In genomic region chr1:60808676-60809075, GRCh38 we compare ENCODE assay signal across 35 cellular contexts.
"Had no signal": no experiment of that assay in that cellular context is flagged by ENCODE, and none has a peak within 500 bp of the region (broad histone marks: within the 10 kb centered on the region; RNA-seq: fewer than 3 reads in every experiment).

No MANE protein-coding gene starts in this region.

- DNase-seq: activated B cell treated with CpG ODN at 0.5 μM for 24 hours; activated CD4-positive, alpha-beta memory T cell treated with anti-CD3 and anti-CD28 coated beads for 36 hours; activated CD4-positive, alpha-beta T cell treated with anti-CD3 and anti-CD28 coated beads for 4 hours; activated CD4-positive, alpha-beta T cell treated with anti-CD3 and anti-CD28 coated beads, Interleukin-2, amount 10 ng/mL, durations not matched to agents 24 days and 14 days; activated CD4-positive, alpha-beta T cell treated with anti-CD3 and anti-CD28 coated beads, Interleukin-2, amount 50 U/mL, for 1 hour; activated CD4-positive, alpha-beta T cell treated with anti-CD3 and anti-CD28 coated beads, Interleukin-2, amount 50 U/mL, for 4 hours; activated CD4-positive, CD25-positive, alpha-beta regulatory T cell treated with anti-CD3 and anti-CD28 coated beads, Interleukin-2, amount 50 U/mL, for 72 hours; activated CD8-positive, alpha-beta memory T cell treated with anti-CD3 and anti-CD28 coated beads, Interleukin-2, amount 50 U/mL, for 4 hours; activated CD8-positive, alpha-beta T cell treated with anti-CD3 and anti-CD28 coated beads for 36 hours; activated effector memory CD4-positive, alpha-beta T cell treated with Interleukin-2 at 50 U/mL for 16 hours; activated gamma-delta T cell; activated naive CD4-positive, alpha-beta T cell treated with anti-CD3 and anti-CD28 coated beads, Interleukin-2, amount 10 ng/mL, durations not matched to agents 7 days and 5 days; activated naive CD4-positive, alpha-beta T cell treated with Interleukin-2 at 50 U/mL for 16 hours; activated naive CD8-positive, alpha-beta T cell treated with anti-CD3 and anti-CD28 coated beads, Interleukin-2, amount 10 ng/mL, durations not matched to agents 7 days and 5 days; activated naive CD8-positive, alpha-beta T cell treated with anti-CD3 and anti-CD28 coated beads, Interleukin-2, amount 50 U/mL, for 24 hours; activated T-cell treated with anti-CD3 and anti-CD28 coated beads for 4 hours; activated T-cell treated with anti-CD3 and anti-CD28 coated beads, Interleukin-2, amount 50 U/mL, for 24 hours; activated T-cell treated with anti-CD3 and anti-CD28 coated beads, Interleukin-2, amount 50 U/mL, for 72 hours; amygdala; anterior cingulate cortex; central memory CD4-positive, alpha-beta T cell; T-helper 1 cell; T-helper 2 cell; T-helper 9 cell had no signal

- H3K27ac ChIP-seq: ascending aorta, brain microvascular endothelial cell, breast epithelium, VCaP had no signal

- H3K27me3 ChIP-seq: ascending aorta, brain microvascular endothelial cell, breast epithelium had no signal

- H3K4me3 ChIP-seq: ascending aorta, breast epithelium had no signal

- H3K9me3 Mint-ChIP-seq: T-helper 1 cell treated with Interleukin-12 subunit alpha and Interleukin-12 subunit beta and Interleukin-4 antibody, amounts not matched to agents 30 μg/mL and 1 μg/mL, for 36 hours had no signal

- ATAC-seq: activated CD8-positive, alpha-beta T cell treated with anti-CD3 and anti-CD28 coated beads for 36 hours; activated naive CD8-positive, alpha-beta T cell treated with anti-CD3 and anti-CD28 coated beads, Interleukin-2, amount 50 U/mL, for 24 hours; activated T-cell treated with anti-CD3 and anti-CD28 coated beads, Interleukin-2, amount 50 U/mL, for 72 hours; activated T-helper 17 cell treated with anti-CD3 and anti-CD28 coated beads, Interleukin-2, amount 50 U/mL, for 72 hours had no signal

- H3K36me3 ChIP-seq: ascending aorta, brain microvascular endothelial cell, breast epithelium had no signal

- H3K27me3 Mint-ChIP-seq: activated B cell treated with CpG ODN at 0.5 μM for 24 hours; activated CD4-positive, alpha-beta memory T cell treated with anti-CD3 and anti-CD28 coated beads for 36 hours; activated CD4-positive, alpha-beta T cell treated with anti-CD3 and anti-CD28 coated beads, Interleukin-2, amount 10 ng/mL, durations not matched to agents 24 days and 14 days had no signal

- H3K4me1 Mint-ChIP-seq: activated B cell treated with CpG ODN at 0.5 μM for 24 hours; activated CD4-positive, alpha-beta T cell treated with anti-CD3 and anti-CD28 coated beads, Interleukin-2, amount 10 ng/mL, durations not matched to agents 24 days and 14 days; activated naive CD4-positive, alpha-beta T cell treated with anti-CD3 and anti-CD28 coated beads, Interleukin-2, amount 10 ng/mL, durations not matched to agents 7 days and 5 days; activated naive CD4-positive, alpha-beta T cell treated with anti-CD3 and anti-CD28 coated beads, Interleukin-2, amount 50 U/mL, for 24 hours; activated naive CD8-positive, alpha-beta T cell treated with anti-CD3 and anti-CD28 coated beads, Interleukin-2, amount 10 ng/mL, durations not matched to agents 7 days and 5 days; activated naive CD8-positive, alpha-beta T cell treated with anti-CD3 and anti-CD28 coated beads, Interleukin-2, amount 50 U/mL, for 24 hours; activated T-helper 17 cell treated with anti-CD3 and anti-CD28 coated beads, Interleukin-2, amount 50 U/mL, for 72 hours had no signal

- FAIRE-seq: TTC549 had no signal

- H3K9me3 ChIP-seq: ascending aorta had no signal

- H3K4me3 Mint-ChIP-seq: activated B cell treated with CpG ODN at 0.5 μM for 24 hours; activated CD4-positive, alpha-beta memory T cell treated with anti-CD3 and anti-CD28 coated beads for 36 hours; activated CD4-positive, alpha-beta T cell treated with anti-CD3 and anti-CD28 coated beads, Interleukin-2, amount 10 ng/mL, durations not matched to agents 24 days and 14 days; activated CD8-positive, alpha-beta T cell treated with anti-CD3 and anti-CD28 coated beads for 36 hours; activated naive CD4-positive, alpha-beta T cell treated with anti-CD3 and anti-CD28 coated beads, Interleukin-2, amount 10 ng/mL, durations not matched to agents 7 days and 5 days; activated naive CD4-positive, alpha-beta T cell treated with anti-CD3 and anti-CD28 coated beads, Interleukin-2, amount 50 U/mL, for 24 hours; activated naive CD8-positive, alpha-beta T cell; activated naive CD8-positive, alpha-beta T cell treated with anti-CD3 and anti-CD28 coated beads, Interleukin-2, amount 10 ng/mL, durations not matched to agents 7 days and 5 days; activated naive CD8-positive, alpha-beta T cell treated with anti-CD3 and anti-CD28 coated beads, Interleukin-2, amount 50 U/mL, for 24 hours; activated T-cell treated with anti-CD3 and anti-CD28 coated beads, Interleukin-2, amount 50 U/mL, for 24 hours; activated T-cell treated with anti-CD3 and anti-CD28 coated beads, Interleukin-2, amount 50 U/mL, for 72 hours; activated T-helper 1 cell treated with anti-CD3 and anti-CD28 coated beads, Interleukin-12 subunit alpha, Interleukin-12 subunit beta, Interleukin-2, Interleukin-4 antibody, amounts not matched to agents 30 ng/mL and 10 ng/mL and 1 ng/mL, durations not matched to agents 14 hours and 24 hours and 36 hours; activated T-helper 17 cell treated with anti-CD3 and anti-CD28 coated beads, Interleukin-2, amount 50 U/mL, for 72 hours; T-helper 1 cell treated with Interleukin-12 subunit alpha and Interleukin-12 subunit beta and Interleukin-4 antibody, amounts not matched to agents 30 μg/mL and 1 μg/mL, for 36 hours; T-helper 2 cell treated with Interferon-gamma antibody and Interleukin-4, amounts not matched to agents 5 μg/mL and 100 μg/mL, for 36 hours had no signal

- H3K4me1 ChIP-seq: ascending aorta, breast epithelium had no signal

- H3K36me3 Mint-ChIP-seq: activated CD4-positive, alpha-beta memory T cell treated with anti-CD3 and anti-CD28 coated beads for 36 hours; activated naive CD4-positive, alpha-beta T cell treated with anti-CD3 and anti-CD28 coated beads, Interleukin-2, amount 10 ng/mL, durations not matched to agents 7 days and 5 days; activated naive CD4-positive, alpha-beta T cell treated with anti-CD3 and anti-CD28 coated beads, Interleukin-2, amount 50 U/mL, for 24 hours; activated naive CD8-positive, alpha-beta T cell; activated naive CD8-positive, alpha-beta T cell treated with anti-CD3 and anti-CD28 coated beads, Interleukin-2, amount 10 ng/mL, durations not matched to agents 7 days and 5 days had no signal
